12 cellular contexts compared by ENCODE assay signal in the genomic region with DNA sequence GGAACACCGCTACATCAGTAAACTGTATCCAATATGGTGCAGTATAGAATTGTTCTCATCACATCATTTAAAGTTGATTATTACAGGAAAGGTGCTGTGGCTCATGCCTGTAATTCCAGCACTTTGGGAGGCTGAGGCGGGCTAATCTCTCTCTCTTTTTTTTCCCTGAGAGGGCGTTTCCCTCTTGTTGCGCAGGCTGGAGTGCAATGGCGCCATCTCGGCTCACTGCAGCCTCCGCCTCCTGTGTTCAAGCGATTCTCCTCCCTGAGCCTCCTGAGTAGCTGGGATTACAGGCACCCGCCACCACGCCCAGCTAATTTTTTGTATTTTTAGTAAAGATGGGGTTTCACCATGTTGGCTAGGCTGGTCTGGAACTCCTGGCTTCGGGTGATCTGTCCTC. TPM values are rescaled to one million over a fixed set of nuclear protein-coding genes. Genes with fewer than 3 reads are reported as not detected.
DNase-seq lines count a peak whose midpoint lies in the region; ATAC-seq and TF ChIP-seq lines count a peak whose summit lies in the region.
"Not testable (repeated sequence)": the region's sequence is repeated elsewhere in the genome, so short reads cannot be mapped to it uniquely, and the experiment has no call there.
"Had no signal": no experiment of that assay in that cellular context is flagged by ENCODE, and none has a peak within 500 bp of the region (broad histone marks: within the 10 kb centered on the region; RNA-seq: fewer than 3 reads in every experiment).

No MANE protein-coding gene starts in this region.

- ATAC-seq in activated CD4-positive, alpha-beta T cell treated with anti-CD3 and anti-CD28 coated beads for 36 hours = not testable (repeated sequence)

- H3K18ac ChIP-seq in trophoblast cell (ENCODE audit: low read length) = not testable (repeated sequence)

- H3K4me3 Mint-ChIP-seq in activated CD4-positive, alpha-beta T cell treated with anti-CD3 and anti-CD28 coated beads for 36 hours = peak overlapping the region; percentile 88
- peak overlapping the region; percentile 85 for H3K4me3 Mint-ChIP-seq in activated naive CD8-positive, alpha-beta T cell treated with anti-CD3 and anti-CD28 coated beads for 36 hours
- H3K4me3 Mint-ChIP-seq in endodermal cell (peak overlapping the region; percentile 86), mesothelial cell of epicardium (peak overlapping the region; percentile 87)

- not testable (repeated sequence) for H3K79me1 ChIP-seq in trophoblast cell (ENCODE audit: low read length)

- H2BK12ac ChIP-seq in trophoblast cell (ENCODE audit: low read length) = not testable (repeated sequence)

- peaks cover 68% of the 10 kb centered on the region for H3K79me2 ChIP-seq in DOHH2 (ENCODE audit: control insufficient read depth, low read length)
- H3K79me2 ChIP-seq in trophoblast cell (ENCODE audit: control insufficient read depth, insufficient read depth, low read length, poor library complexity) = not testable (repeated sequence)

- not testable (repeated sequence) for H2AK5ac ChIP-seq in trophoblast cell (ENCODE audit: low read length)

- H3K9me3 ChIP-seq in DOHH2 (ENCODE audit: control insufficient read depth, insufficient read depth, low read length); endodermal cell (ENCODE audit: control insufficient read depth, low read length); trophoblast cell (ENCODE audit: insufficient read depth, low read depth, low read length): not testable (repeated sequence)

- H3K27me3 Mint-ChIP-seq in activated CD4-positive, alpha-beta T cell treated with anti-CD3 and anti-CD28 coated beads for 36 hours; activated naive CD8-positive, alpha-beta T cell treated with anti-CD3 and anti-CD28 coated beads for 36 hours; endodermal cell (ENCODE audit: insufficient read depth); mesothelial cell of epicardium (ENCODE audit: low read depth): not testable (repeated sequence)

- CTCF ChIA-PET in activated CD4-positive, alpha-beta T cell treated with anti-CD3 and anti-CD28 coated beads for 36 hours (lab: Charles Lee) = interaction anchor here (0.6 kb wide), 1 partner anchor 33 kb away, joined by 3 read pairs; no protein-coding TSS in a partner anchor

- H3K9me3 Mint-ChIP-seq in activated CD4-positive, alpha-beta T cell treated with anti-CD3 and anti-CD28 coated beads for 36 hours (ENCODE audit: low read depth); activated naive CD8-positive, alpha-beta T cell treated with anti-CD3 and anti-CD28 coated beads for 36 hours; endodermal cell; mesothelial cell of epicardium: not testable (repeated sequence)

- 96 to 100% methylated on average over 2 to 11 of the region's 11 CpGs for WGBS in endodermal cell (ENCODE audit: insufficient coverage in 1 of 2, insufficient read length in 1 of 2), 2 experiments
- no CpG with 5 or more reads among the region's 11 CpGs for WGBS in trophoblast cell (ENCODE audit: extremely low coverage, insufficient coverage, insufficient read length)

- TF ChIP-seq CTCF in DOHH2 (IDR thresholded peaks at IDR 0.05; ENCODE audit: low read depth, low read length, poor library complexity, severe bottlenecking); NB4 (IDR thresholded peaks at IDR 0.05; ENCODE audit: low read depth, low read length); endodermal cell (conservative IDR thresholded peaks at IDR 0.05); mesothelial cell of epicardium (IDR thresholded peaks at IDR 0.05; ENCODE audit: unreplicated experiment): not testable (repeated sequence)

- not testable (repeated sequence) for H3K27me3 ChIP-seq in DOHH2 (ENCODE audit: control insufficient read depth, low read length); endodermal cell (ENCODE audit: control insufficient read depth, insufficient read depth, low read length, poor library complexity, severe bottlenecking); trophoblast cell (ENCODE audit: insufficient read depth, low read length)

- H3K36me3 Mint-ChIP-seq in activated CD4-positive, alpha-beta T cell treated with anti-CD3 and anti-CD28 coated beads for 36 hours (ENCODE audit: low read depth) = peaks cover 33% of the 10 kb centered on the region
- H3K36me3 Mint-ChIP-seq in activated naive CD8-positive, alpha-beta T cell treated with anti-CD3 and anti-CD28 coated beads for 36 hours = peaks cover 44% of the 10 kb centered on the region
- not testable (repeated sequence) for H3K36me3 Mint-ChIP-seq in endodermal cell (ENCODE audit: low read depth)
- H3K36me3 Mint-ChIP-seq in mesothelial cell of epicardium = peaks cover 18% of the 10 kb centered on the region

- not testable (repeated sequence) for TF ChIP-seq POLR2A in NB4 (IDR thresholded peaks at IDR 0.05; ENCODE audit: extremely low read depth, insufficient read length)

- H4K20me1 ChIP-seq in DOHH2 (ENCODE audit: control insufficient read depth, insufficient read depth, low read depth, low read length) = not testable (repeated sequence)

- H3K27ac Mint-ChIP-seq in activated CD4-positive, alpha-beta T cell treated with anti-CD3 and anti-CD28 coated beads for 36 hours; activated naive CD8-positive, alpha-beta T cell treated with anti-CD3 and anti-CD28 coated beads for 36 hours; endodermal cell: not testable (repeated sequence)
- peak overlapping the region; percentile 74 for H3K27ac Mint-ChIP-seq in mesothelial cell of epicardium

- DNase-seq in NB4 (ENCODE audit: low read depth); activated CD4-positive, alpha-beta T cell treated with anti-CD3 and anti-CD28 coated beads for 36 hours; activated naive CD8-positive, alpha-beta T cell treated with anti-CD3 and anti-CD28 coated beads for 36 hours; endodermal cell; mesothelial cell of epicardium (ENCODE audit: low spot score in 2 of 2, unreplicated experiment in 2 of 2); trophoblast cell: not testable (repeated sequence)

- not testable (repeated sequence) for H2AFZ ChIP-seq in trophoblast cell (ENCODE audit: insufficient read depth, low read length, poor library complexity)

- H3K27ac ChIP-seq in DOHH2 (ENCODE audit: low read depth, low read length); endodermal cell (ENCODE audit: low read depth, low read length); trophoblast cell (ENCODE audit: low read depth, low read length): not testable (repeated sequence)

- peaks cover 17% of the 10 kb centered on the region for H3K4me1 ChIP-seq in DOHH2 (ENCODE audit: control insufficient read depth, low read length)
- not testable (repeated sequence) for H3K4me1 ChIP-seq in endodermal cell (ENCODE audit: control insufficient read depth, insufficient read depth, low read length); trophoblast cell (ENCODE audit: control insufficient read depth in 1 of 2, insufficient read depth in 2 of 2, low read length in 2 of 2)

- not testable (repeated sequence) for H4K12ac ChIP-seq in trophoblast cell (ENCODE audit: low read depth, low read length)

- not testable (repeated sequence) for H3K14ac ChIP-seq in trophoblast cell (ENCODE audit: low read length)

- H3K9ac ChIP-seq in endodermal cell (ENCODE audit: extremely low read depth, low read length, poor library complexity, severe bottlenecking); trophoblast cell (ENCODE audit: low read length): not testable (repeated sequence)

- POLR2A ChIA-PET in activated CD4-positive, alpha-beta T cell treated with anti-CD3 and anti-CD28 coated beads for 36 hours (lab: Charles Lee) = not testable (repeated sequence)

- H2BK5ac ChIP-seq in trophoblast cell (ENCODE audit: low read depth, low read length, poor library complexity) = not testable (repeated sequence)

- not testable (repeated sequence) for H2BK120ac ChIP-seq in trophoblast cell (ENCODE audit: insufficient read depth, low read length, poor library complexity)

- peak overlapping the region; percentile 92 for H3K4me3 ChIP-seq in DOHH2 (ENCODE audit: low read length)
- H3K4me3 ChIP-seq in NB4 (ENCODE audit: low read depth, low read length) = peak overlapping the region; percentile 96
- H3K4me3 ChIP-seq in endodermal cell (ENCODE audit: low read length) = peak overlapping the region; percentile 83
- not testable (repeated sequence) for H3K4me3 ChIP-seq in trophoblast cell (ENCODE audit: low read depth, low read length)

- peaks cover 50% of the 10 kb centered on the region for H3K4me1 Mint-ChIP-seq in activated CD4-positive, alpha-beta T cell treated with anti-CD3 and anti-CD28 coated beads for 36 hours
- peaks cover 51% of the 10 kb centered on the region for H3K4me1 Mint-ChIP-seq in activated naive CD8-positive, alpha-beta T cell treated with anti-CD3 and anti-CD28 coated beads for 36 hours
- H3K4me1 Mint-ChIP-seq in endodermal cell (peaks cover 12% of the 10 kb centered on the region), mesothelial cell of epicardium (peaks cover 23% of the 10 kb centered on the region)

- H4K91ac ChIP-seq in trophoblast cell (ENCODE audit: low read depth, low read length) = not testable (repeated sequence)

- H3K4me2 ChIP-seq in DOHH2 (ENCODE audit: low read length) = peak overlapping the region; percentile 89
- not testable (repeated sequence) for H3K4me2 ChIP-seq in trophoblast cell (ENCODE audit: low read length)

- H3K23ac ChIP-seq in trophoblast cell (ENCODE audit: low read length) = not testable (repeated sequence)

- not testable (repeated sequence) for H3K9me2 ChIP-seq in DOHH2 (replicated peaks; ENCODE audit: control insufficient read depth, low read length)

- intact Hi-C loops in activated CD4-positive, alpha-beta T cell treated with anti-CD3 and anti-CD28 coated beads for 36 hours (cut with DNase I, micrococcal nuclease) = loop anchor here (5.0 to 10.0 kb wide), 3 partner anchors 454 to 792 kb away; a partner anchor contains a TSS

- H4K8ac ChIP-seq in trophoblast cell (ENCODE audit: low read depth, low read length) = peak overlapping the region; percentile 7

- H3F3A ChIP-seq in DOHH2 (ENCODE audit: control insufficient read depth, insufficient read depth) = not testable (repeated sequence)

- peaks cover 40% of the 10 kb centered on the region for H3K36me3 ChIP-seq in DOHH2 (ENCODE audit: control insufficient read depth, low read length)
- not testable (repeated sequence) for H3K36me3 ChIP-seq in endodermal cell (ENCODE audit: control insufficient read depth, insufficient read depth, low read length); trophoblast cell (ENCODE audit: control insufficient read depth in 1 of 2, insufficient read depth in 2 of 2, low read length in 2 of 2)

- not testable (repeated sequence) for H3K4ac ChIP-seq in trophoblast cell (ENCODE audit: low read depth, low read length)

RNA-seq across cellular contexts. Expression of a gene that starts 1.5 kb away (rescaled TPM):
- 10 to 100 TPM; 19.7 to 23.0 TPM for total RNA-seq in activated CD4-positive, alpha-beta T cell treated with anti-CD3 and anti-CD28 coated beads for 36 hours
- total RNA-seq in activated naive CD8-positive, alpha-beta T cell treated with anti-CD3 and anti-CD28 coated beads for 36 hours = 10 to 100 TPM; 12.7 to 13.6 TPM
- total RNA-seq in endodermal cell (10 to 100 TPM; 25.3 to 29.8 TPM), mesothelial cell of epicardium (22.6 to 25.7 TPM (median 23.3 TPM) in 3 replicates)
- polyA plus RNA-seq in endodermal cell (2013, experiment 1 of 2) = 45.7 TPM
- polyA plus RNA-seq in endodermal cell (2013, experiment 2 of 2) = 42.1 TPM
- polyA plus RNA-seq in trophoblast cell (2013) = 23.5 and 24.9 TPM in 2 replicates

RNA-seq across cellular contexts. Expression of a gene that starts 54.0 kb away (rescaled TPM):
- not detected for total RNA-seq in activated CD4-positive, alpha-beta T cell treated with anti-CD3 and anti-CD28 coated beads for 36 hours
- total RNA-seq in activated naive CD8-positive, alpha-beta T cell treated with anti-CD3 and anti-CD28 coated beads for 36 hours = not detected
- not detected for total RNA-seq in endodermal cell
- not detected for polyA plus RNA-seq in endodermal cell (2013, experiment 1 of 2)
- not detected for polyA plus RNA-seq in endodermal cell (2013, experiment 2 of 2)
- 0.25 TPM in 1 of 3 replicates, not detected in the others for total RNA-seq in mesothelial cell of epicardium
- polyA plus RNA-seq in trophoblast cell (2013) = 0.06 and 0.10 TPM in 2 replicates
- total RNA-seq: body of pancreas, esophagus muscularis mucosa, lung, sigmoid colon had no signal
- polyA plus RNA-seq: BJ had no signal
